ENCODE assay signal across 28 cellular contexts in the genomic region with DNA sequence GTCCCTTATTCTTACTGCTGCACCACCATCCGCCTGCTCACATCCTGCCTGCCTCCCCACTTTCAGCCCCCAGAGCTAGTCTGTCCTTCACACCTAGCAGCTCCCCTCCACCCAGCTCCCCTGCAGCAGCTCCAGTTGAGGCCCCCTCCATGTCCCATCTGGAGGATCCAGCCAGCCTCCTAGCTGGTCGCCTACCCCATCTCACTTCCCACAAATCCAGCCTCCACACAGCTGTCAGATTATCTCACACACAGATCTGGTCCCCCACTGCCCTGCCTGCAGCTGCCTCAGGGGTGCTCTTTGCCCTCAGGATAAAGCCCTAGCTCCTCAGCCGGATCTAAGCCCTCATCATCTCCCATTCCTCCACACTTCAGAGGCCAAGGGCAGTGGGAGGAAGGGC. TPM values are rescaled to one million over a fixed set of nuclear protein-coding genes. Genes with fewer than 3 reads are reported as not detected.
A peak's percentile ranks its signal among the peaks of the same experiment; 100 is the strongest.
DNase-seq lines count a peak whose midpoint lies in the region; ATAC-seq and TF ChIP-seq lines count a peak whose summit lies in the region.
"Had no signal": no experiment of that assay in that cellular context is flagged by ENCODE, and none has a peak within 500 bp of the region (broad histone marks: within the 10 kb centered on the region; RNA-seq: fewer than 3 reads in every experiment).

No MANE protein-coding gene starts in this region.

- H3K4me2 ChIP-seq in osteoblast (ENCODE audit: insufficient read depth, low read length) = peak overlapping the region; percentile 42

- peak; percentile 71 for DNase-seq in cardiac septum (ENCODE audit: low spot score)
- DNase-seq in Right ventricle myocardium inferior (ENCODE audit: missing footprints) = no peak
- DNase-seq in chondrocyte (ENCODE audit: low spot score) = peak; percentile 40
- DNase-seq in osteoblast (ENCODE audit: insufficient read length, low spot score, missing footprints) = no peak
- DNase-seq in NCI-H146 (lab: John Stamatoyannopoulos, UW) = no peak
- DNase-seq in activated naive CD4-positive, alpha-beta T cell treated with anti-CD3 and anti-CD28 coated beads for 36 hours = no peak
- no peak for DNase-seq in KBM-7
- DNase-seq: ACHN; activated CD4-positive, alpha-beta T cell treated with anti-CD3 and anti-CD28 coated beads, Interleukin-2, amount 10 ng/mL, durations not matched to agents 7 days and 5 days; activated gamma-delta T cell; amniotic stem cell; Calu3; central memory CD4-positive, alpha-beta T cell; erythroblast; heart right ventricle; NCI-H1105 treated with DMSO at 0.1 percent for 48 hours; NCI-H2081 treated with DMSO at 0.1 percent for 48 hours; NCI-H446; nephron progenitor cell; stimulated activated CD4-positive, alpha-beta T cell treated with anti-CD3 and anti-CD28 coated beads, Interleukin-4, amount 100 ng/mL, for 24 hours; stimulated activated naive CD8-positive, alpha-beta T cell treated with anti-CD3 and anti-CD28 coated beads, Interleukin-15, amount 100 ng/mL, for 72 hours; WERI-Rb-1 had no signal

- CTCF ChIA-PET in activated naive CD4-positive, alpha-beta T cell treated with anti-CD3 and anti-CD28 coated beads for 36 hours (lab: Charles Lee) = interaction anchor here (1.1 to 17.3 kb wide), 3 partner anchors 62 to 71 kb away, joined by 3 to 399 read pairs (median 4); no protein-coding TSS in a partner anchor

- H3K79me2 ChIP-seq in osteoblast (ENCODE audit: insufficient read depth, low read length) = no peaks in the 10 kb centered on the region

- H3K4me3 ChIP-seq in osteoblast (ENCODE audit: insufficient read depth, low read length) = no peak overlapping the region
- H3K4me3 ChIP-seq: BLaER1 treated with 17β-estradiol and CSF1 and Interleukin-3, amounts not matched to agents 10 nM and 100 nM; heart right ventricle; Peyer's patch; SK-N-MC; skin epidermis had no signal

- peaks cover 17% of the 10 kb centered on the region for H3K36me3 Mint-ChIP-seq in chondrocyte (ENCODE audit: low read depth)
- H3K36me3 Mint-ChIP-seq in activated naive CD4-positive, alpha-beta T cell treated with anti-CD3 and anti-CD28 coated beads for 36 hours (ENCODE audit: low read depth) = peaks cover 6% of the 10 kb centered on the region

- H3K27ac Mint-ChIP-seq in chondrocyte (ENCODE audit: unreplicated experiment) = no peak overlapping the region
- H3K27ac Mint-ChIP-seq in activated naive CD4-positive, alpha-beta T cell treated with anti-CD3 and anti-CD28 coated beads for 36 hours = no peak overlapping the region
- H3K27ac Mint-ChIP-seq: activated CD4-positive, alpha-beta T cell treated with anti-CD3 and anti-CD28 coated beads, Interleukin-2, amount 10 ng/mL, durations not matched to agents 7 days and 5 days had no signal

- H3K9me3 ChIP-seq in osteoblast (ENCODE audit: low read depth, low read length) = no peaks in the 10 kb centered on the region
- H3K9me3 ChIP-seq: BLaER1 treated with 17β-estradiol and CSF1 and Interleukin-3, amounts not matched to agents 10 nM and 100 nM; heart right ventricle; Peyer's patch had no signal

- H4K20me1 ChIP-seq in osteoblast (ENCODE audit: insufficient read depth, low read length) = no peaks in the 10 kb centered on the region
- H4K20me1 ChIP-seq: BLaER1 treated with 17β-estradiol and CSF1 and Interleukin-3, amounts not matched to agents 10 nM and 100 nM had no signal

- intact Hi-C loops in cardiac septum (cut with DNase I) (no loop called here), Right ventricle myocardium inferior (cut with DNase I) (loop anchor here (5.0 kb wide), 1 partner anchor 45 kb away; no protein-coding TSS in a partner anchor)
- intact Hi-C loops in activated naive CD4-positive, alpha-beta T cell treated with anti-CD3 and anti-CD28 coated beads for 36 hours (cut with micrococcal nuclease) = no loop called here

- H3K9me3 Mint-ChIP-seq in chondrocyte (ENCODE audit: low read depth) = no peaks in the 10 kb centered on the region
- no peaks in the 10 kb centered on the region for H3K9me3 Mint-ChIP-seq in activated naive CD4-positive, alpha-beta T cell treated with anti-CD3 and anti-CD28 coated beads for 36 hours
- H3K9me3 Mint-ChIP-seq: activated CD4-positive, alpha-beta T cell treated with anti-CD3 and anti-CD28 coated beads, Interleukin-2, amount 10 ng/mL, durations not matched to agents 7 days and 5 days; nephron progenitor cell; stimulated activated naive CD8-positive, alpha-beta T cell treated with anti-CD3 and anti-CD28 coated beads, Interleukin-15, amount 100 ng/mL, for 72 hours; T-helper 2 cell treated with Interferon-gamma antibody and Interleukin-4, amounts not matched to agents 5 μg/mL and 100 μg/mL, for 36 hours had no signal

- in situ Hi-C loops in KBM-7 (cut with MboI; ENCODE audit: low pct_unique_long_range_greater_than_20kb, low sequenced_read_pairs) = no loop called here

- peaks cover 4% of the 10 kb centered on the region for H3K36me3 ChIP-seq in osteoblast (ENCODE audit: insufficient read depth, low read length)

- peak overlapping the region; percentile 85 for H2AFZ ChIP-seq in osteoblast (ENCODE audit: low read length)

- no peak for TF ChIP-seq CTCF in chondrocyte (IDR thresholded peaks at IDR 0.05)
- no peak for TF ChIP-seq CTCF in osteoblast (IDR thresholded peaks at IDR 0.05; ENCODE audit: extremely low read depth, low read depth, low read length)

- peaks cover 23% of the 10 kb centered on the region for H3K4me1 ChIP-seq in osteoblast (ENCODE audit: insufficient read depth, low read length)
- H3K4me1 ChIP-seq: Peyer's patch had no signal

- peaks cover 5% of the 10 kb centered on the region for H3K27me3 Mint-ChIP-seq in chondrocyte (ENCODE audit: low read depth)
- H3K27me3 Mint-ChIP-seq in activated naive CD4-positive, alpha-beta T cell treated with anti-CD3 and anti-CD28 coated beads for 36 hours (ENCODE audit: low read depth) = no peaks in the 10 kb centered on the region
- H3K27me3 Mint-ChIP-seq: activated CD4-positive, alpha-beta T cell treated with anti-CD3 and anti-CD28 coated beads, Interleukin-2, amount 10 ng/mL, durations not matched to agents 7 days and 5 days; stimulated activated naive CD8-positive, alpha-beta T cell treated with anti-CD3 and anti-CD28 coated beads, Interleukin-15, amount 100 ng/mL, for 72 hours had no signal

- H3K4me1 Mint-ChIP-seq in chondrocyte (ENCODE audit: low read depth) = peaks cover 5% of the 10 kb centered on the region
- H3K4me1 Mint-ChIP-seq in activated naive CD4-positive, alpha-beta T cell treated with anti-CD3 and anti-CD28 coated beads for 36 hours (ENCODE audit: low read depth) = peaks cover 10% of the 10 kb centered on the region

- H3K27ac ChIP-seq in osteoblast (ENCODE audit: low read depth, low read length) = peak overlapping the region; percentile 46
- H3K27ac ChIP-seq: heart right ventricle, Peyer's patch, SK-N-MC, skin epidermis, WERI-Rb-1 had no signal

- H3K27me3 ChIP-seq in osteoblast (ENCODE audit: insufficient read depth, low read length) = no peaks in the 10 kb centered on the region
- H3K27me3 ChIP-seq: BLaER1 treated with 17β-estradiol and CSF1 and Interleukin-3, amounts not matched to agents 10 nM and 100 nM; heart right ventricle; Peyer's patch had no signal

- ATAC-seq in Right ventricle myocardium inferior (no peak), HG02970 (IDR thresholded peaks at IDR 0.05; ENCODE audit: low FRiP score, unreplicated experiment) (no peak)
- ATAC-seq: heart right ventricle; stimulated activated naive CD8-positive, alpha-beta T cell treated with anti-CD3 and anti-CD28 coated beads, Interleukin-15, amount 100 ng/mL, for 72 hours had no signal

- no peak overlapping the region for H3K4me3 Mint-ChIP-seq in chondrocyte (ENCODE audit: unreplicated experiment)
- no peak overlapping the region for H3K4me3 Mint-ChIP-seq in activated naive CD4-positive, alpha-beta T cell treated with anti-CD3 and anti-CD28 coated beads for 36 hours
- H3K4me3 Mint-ChIP-seq: activated CD4-positive, alpha-beta T cell treated with anti-CD3 and anti-CD28 coated beads, Interleukin-2, amount 10 ng/mL, durations not matched to agents 7 days and 5 days; nephron progenitor cell; stimulated activated naive CD8-positive, alpha-beta T cell treated with anti-CD3 and anti-CD28 coated beads, Interleukin-15, amount 100 ng/mL, for 72 hours; T-helper 2 cell treated with Interferon-gamma antibody and Interleukin-4, amounts not matched to agents 5 μg/mL and 100 μg/mL, for 36 hours had no signal

RNA-seq across cellular contexts. Expression of a gene that starts 8.8 kb away (rescaled TPM):
- total RNA-seq in cardiac septum (1.5 TPM), Right ventricle myocardium inferior (1.6 TPM), chondrocyte (1.1 to 3.3 TPM (median 2.3 TPM) in 3 replicates), osteoblast (30.4 and 36.2 TPM in 2 replicates)
- total RNA-seq in activated naive CD4-positive, alpha-beta T cell treated with anti-CD3 and anti-CD28 coated beads for 36 hours = 10 to 100 TPM; 45.7 to 46.9 TPM

RNA-seq across cellular contexts. Expression of a gene that starts 18.4 kb away (rescaled TPM):
- total RNA-seq in cardiac septum (48.3 TPM), Right ventricle myocardium inferior (47.7 TPM), chondrocyte (30.0 to 34.5 TPM (median 32.5 TPM) in 3 replicates), osteoblast (39.8 and 41.3 TPM in 2 replicates)
- 10 to 100 TPM; 43.0 to 47.0 TPM for total RNA-seq in activated naive CD4-positive, alpha-beta T cell treated with anti-CD3 and anti-CD28 coated beads for 36 hours

Comparison
In these comparisons a context has a peak if more than half of its experiments do, and no peak if none do; other contexts are left out.
1. DNase-seq: peak in cardiac septum (single experiment) and chondrocyte (single experiment); none in Right ventricle myocardium inferior (single experiment), osteoblast (single experiment), NCI-H146 (single experiment), activated naive CD4-positive, alpha-beta T cell treated with anti-CD3 and anti-CD28 coated beads for 36 hours (single experiment) and KBM-7 (single experiment).